ENCODE assay signal across 12 cellular contexts in genomic region chr2:86809481-86810121, GRCh38. TPM values are rescaled to one million over a fixed set of nuclear protein-coding genes. Genes with fewer than 3 reads are reported as not detected.
DNase-seq lines count a peak whose midpoint lies in the region; ATAC-seq and TF ChIP-seq lines count a peak whose summit lies in the region.
"Had no signal": no experiment of that assay in that cellular context is flagged by ENCODE, and none has a peak within 500 bp of the region (broad histone marks: within the 10 kb centered on the region; RNA-seq: fewer than 3 reads in every experiment).

No MANE protein-coding gene starts in this region.

- no peak for TF ChIP-seq POLR2A in thyroid gland (IDR thresholded peaks at IDR 0.05)

- H3K27ac Mint-ChIP-seq in activated naive CD4-positive, alpha-beta T cell treated with anti-CD3 and anti-CD28 coated beads for 36 hours = no peak overlapping the region
- peak overlapping the region; percentile 94 for H3K27ac Mint-ChIP-seq in activated naive CD8-positive, alpha-beta T cell treated with anti-CD3 and anti-CD28 coated beads, Interleukin-2, amount 50 U/mL, for 24 hours
- H3K27ac Mint-ChIP-seq in memory B cell = no peak overlapping the region

- no peaks in the 10 kb centered on the region for H3K9me3 Mint-ChIP-seq in activated naive CD4-positive, alpha-beta T cell treated with anti-CD3 and anti-CD28 coated beads for 36 hours
- no peaks in the 10 kb centered on the region for H3K9me3 Mint-ChIP-seq in activated naive CD8-positive, alpha-beta T cell treated with anti-CD3 and anti-CD28 coated beads, Interleukin-2, amount 50 U/mL, for 24 hours
- no peaks in the 10 kb centered on the region for H3K9me3 Mint-ChIP-seq in memory B cell

- peaks cover 40% of the 10 kb centered on the region for H3K27me3 Mint-ChIP-seq in activated naive CD4-positive, alpha-beta T cell treated with anti-CD3 and anti-CD28 coated beads for 36 hours (ENCODE audit: low read depth)
- H3K27me3 Mint-ChIP-seq in activated naive CD8-positive, alpha-beta T cell treated with anti-CD3 and anti-CD28 coated beads, Interleukin-2, amount 50 U/mL, for 24 hours = peaks cover 6% of the 10 kb centered on the region
- H3K27me3 Mint-ChIP-seq in memory B cell = peaks cover 14% of the 10 kb centered on the region

- peaks cover 17% of the 10 kb centered on the region for H3K4me1 Mint-ChIP-seq in activated naive CD4-positive, alpha-beta T cell treated with anti-CD3 and anti-CD28 coated beads for 36 hours (ENCODE audit: low read depth)
- H3K4me1 Mint-ChIP-seq in activated naive CD8-positive, alpha-beta T cell treated with anti-CD3 and anti-CD28 coated beads, Interleukin-2, amount 50 U/mL, for 24 hours = peaks cover 68% of the 10 kb centered on the region
- H3K4me1 Mint-ChIP-seq in memory B cell = peaks cover 14% of the 10 kb centered on the region

- peak overlapping the region in 2 of 3 donors; percentile 1 to 3 for H3K4me3 ChIP-seq in thyroid gland (replicated peaks in 1 of 3)

- H3K27ac ChIP-seq in thyroid gland = no peak overlapping the region

- DNase-seq in activated naive CD4-positive, alpha-beta T cell treated with anti-CD3 and anti-CD28 coated beads for 36 hours = no peak
- no peak for DNase-seq in activated naive CD4-positive, alpha-beta T cell treated with anti-CD3 and anti-CD28 coated beads, Interleukin-2, amount 50 U/mL, for 16 hours
- peak; percentile 57 for DNase-seq in activated naive CD8-positive, alpha-beta T cell treated with anti-CD3 and anti-CD28 coated beads, Interleukin-2, amount 50 U/mL, for 24 hours
- peak in 1 of 2 donors; percentile 16 for DNase-seq in memory B cell (ENCODE audit: low spot score in 2 of 2)
- no peak for DNase-seq in thyroid gland
- no peak for DNase-seq in NCI-H2196 (lab: John Stamatoyannopoulos, UW; ENCODE audit: unreplicated experiment)
- no peak for DNase-seq in activated effector memory CD4-positive, alpha-beta T cell treated with anti-CD3 and anti-CD28 coated beads, Interleukin-2, amount 50 U/mL, for 16 hours
- DNase-seq: left ventricle myocardium superior, MV-4-11, NCI-H2171 had no signal

- intact Hi-C loops in activated naive CD4-positive, alpha-beta T cell treated with anti-CD3 and anti-CD28 coated beads for 36 hours (cut with micrococcal nuclease) = loop anchor here (10.0 kb wide), 1 partner anchor 415 kb away; no protein-coding TSS in a partner anchor
- intact Hi-C loops in thyroid gland (cut with DNase I) = no loop called here

- no peaks in the 10 kb centered on the region for H3K36me3 Mint-ChIP-seq in activated naive CD4-positive, alpha-beta T cell treated with anti-CD3 and anti-CD28 coated beads for 36 hours (ENCODE audit: low read depth)
- peaks cover 22% of the 10 kb centered on the region for H3K36me3 Mint-ChIP-seq in activated naive CD8-positive, alpha-beta T cell treated with anti-CD3 and anti-CD28 coated beads, Interleukin-2, amount 50 U/mL, for 24 hours (ENCODE audit: low read depth)
- H3K36me3 Mint-ChIP-seq in memory B cell = no peaks in the 10 kb centered on the region

- TF ChIP-seq CTCF in thyroid gland (IDR thresholded peaks at IDR 0.05) = no peak

- no peaks in the 10 kb centered on the region for H3K36me3 ChIP-seq in thyroid gland

- H3K4me1 ChIP-seq in thyroid gland = peaks cover 0 to 29% of the 10 kb centered on the region in 2 donors

- WGBS in thyroid gland, 2 donors = 18 to 33% methylated on average over 31 to 32 of the region's 43 CpGs

- CTCF ChIA-PET in activated naive CD4-positive, alpha-beta T cell treated with anti-CD3 and anti-CD28 coated beads for 36 hours (lab: Charles Lee) = no interaction called here

- H3K9me3 ChIP-seq in thyroid gland = no peaks in the 10 kb centered on the region

- H3K27me3 ChIP-seq in thyroid gland = peaks cover 5% of the 10 kb centered on the region

- no peak for ATAC-seq in activated naive CD8-positive, alpha-beta T cell treated with anti-CD3 and anti-CD28 coated beads, Interleukin-2, amount 50 U/mL, for 24 hours
- ATAC-seq in memory B cell (ENCODE audit: low read depth) (no peak), HG03457 (IDR thresholded peaks at IDR 0.05; ENCODE audit: unreplicated experiment) (no peak)
- ATAC-seq: left ventricle myocardium superior had no signal

- H3K4me3 Mint-ChIP-seq in activated naive CD4-positive, alpha-beta T cell treated with anti-CD3 and anti-CD28 coated beads for 36 hours = peak overlapping the region; percentile 32
- peak overlapping the region; percentile 87 for H3K4me3 Mint-ChIP-seq in activated naive CD8-positive, alpha-beta T cell treated with anti-CD3 and anti-CD28 coated beads, Interleukin-2, amount 50 U/mL, for 24 hours
- peak overlapping the region; percentile 18 for H3K4me3 Mint-ChIP-seq in memory B cell

RNA-seq across cellular contexts. Expression of gene CD8A, which starts 18.9 kb away (rescaled TPM):
- 1 to 10 TPM; 1.3 to 1.4 TPM for total RNA-seq in activated naive CD4-positive, alpha-beta T cell treated with anti-CD3 and anti-CD28 coated beads for 36 hours
- total RNA-seq in thyroid gland = 1 to 10 TPM; 1.2 to 4.3 (median 2.3) TPM
- total RNA-seq: osteocyte had no signal

RNA-seq across cellular contexts. Expression of gene CD8B, which starts 52.1 kb away (rescaled TPM):
- 1 to 10 TPM in 1 of 2 experiments, under 1 TPM in 1; 0.94 to 1.7 TPM for total RNA-seq in activated naive CD4-positive, alpha-beta T cell treated with anti-CD3 and anti-CD28 coated beads for 36 hours
- 1 to 10 TPM in 2 of 4 donors, under 1 TPM in 1, not detected in 1; 0.54 to 4.6 (median 3.5) TPM for total RNA-seq in thyroid gland
- total RNA-seq: osteocyte had no signal

Comparison
In these comparisons a context has a peak if more than half of its experiments do, and no peak if none do; other contexts are left out.
1. H3K4me3 Mint-ChIP-seq: peak in every context shown above with its lines; median percentile 87 in activated naive CD8-positive, alpha-beta T cell treated with anti-CD3 and anti-CD28 coated beads, Interleukin-2, amount 50 U/mL, for 24 hours; 32 in activated naive CD4-positive, alpha-beta T cell treated with anti-CD3 and anti-CD28 coated beads for 36 hours; 18 in memory B cell.